ENCODE assay signal across 13 cellular contexts in genomic region chrX:85897376-85898110, GRCh38.
"Had no signal": no experiment of that assay in that cellular context is flagged by ENCODE, and none has a peak within 500 bp of the region (broad histone marks: within the 10 kb centered on the region; RNA-seq: fewer than 3 reads in every experiment).

No MANE protein-coding gene starts in this region.

- ATAC-seq: effector memory CD8-positive, alpha-beta T cell; left lobe of liver; WTC11 had no signal

- H3K4me3 ChIP-seq: sigmoid colon had no signal

- H3K27ac Mint-ChIP-seq: activated CD4-positive, alpha-beta T cell treated with anti-CD3 and anti-CD28 coated beads, Interleukin-2, amount 10 ng/mL, durations not matched to agents 24 days and 14 days; activated T-helper 1 cell treated with anti-CD3 and anti-CD28 coated beads, Interleukin-12 subunit alpha, Interleukin-12 subunit beta, Interleukin-2, Interleukin-4 antibody, amounts not matched to agents 30 ng/mL and 10 ng/mL and 1 ng/mL, durations not matched to agents 14 hours and 24 hours and 36 hours; brain; dendritic cell treated with granulocyte-macrophage colony-stimulating factor and Interleukin-4, amounts not matched to agents 40 ng/mL and 50 ng/mL, for 4 days; effector memory CD8-positive, alpha-beta T cell; type B pancreatic cell; WTC11 had no signal

- H3K27me3 ChIP-seq: sigmoid colon had no signal

- H3K9me3 Mint-ChIP-seq: activated T-helper 1 cell treated with anti-CD3 and anti-CD28 coated beads, Interleukin-12 subunit alpha, Interleukin-12 subunit beta, Interleukin-2, Interleukin-4 antibody, amounts not matched to agents 30 ng/mL and 10 ng/mL and 1 ng/mL, durations not matched to agents 14 hours and 24 hours and 36 hours; brain; dendritic cell treated with granulocyte-macrophage colony-stimulating factor and Interleukin-4, amounts not matched to agents 40 ng/mL and 50 ng/mL, for 4 days; effector memory CD8-positive, alpha-beta T cell; type B pancreatic cell; WTC11 had no signal

- H3K4me1 Mint-ChIP-seq: activated CD4-positive, alpha-beta T cell treated with anti-CD3 and anti-CD28 coated beads, Interleukin-2, amount 10 ng/mL, durations not matched to agents 24 days and 14 days; brain had no signal

- H3K4me3 Mint-ChIP-seq: activated CD4-positive, alpha-beta T cell treated with anti-CD3 and anti-CD28 coated beads, Interleukin-2, amount 10 ng/mL, durations not matched to agents 24 days and 14 days; activated T-helper 1 cell treated with anti-CD3 and anti-CD28 coated beads, Interleukin-12 subunit alpha, Interleukin-12 subunit beta, Interleukin-2, Interleukin-4 antibody, amounts not matched to agents 30 ng/mL and 10 ng/mL and 1 ng/mL, durations not matched to agents 14 hours and 24 hours and 36 hours; brain; dendritic cell treated with granulocyte-macrophage colony-stimulating factor and Interleukin-4, amounts not matched to agents 40 ng/mL and 50 ng/mL, for 4 days; effector memory CD8-positive, alpha-beta T cell; type B pancreatic cell; WTC11 had no signal

- H3K27me3 Mint-ChIP-seq: activated CD4-positive, alpha-beta T cell treated with anti-CD3 and anti-CD28 coated beads, Interleukin-2, amount 10 ng/mL, durations not matched to agents 24 days and 14 days; brain; dendritic cell treated with granulocyte-macrophage colony-stimulating factor and Interleukin-4, amounts not matched to agents 40 ng/mL and 50 ng/mL, for 4 days; effector memory CD8-positive, alpha-beta T cell; type B pancreatic cell had no signal

- DNase-seq: activated CD4-positive, alpha-beta T cell treated with anti-CD3 and anti-CD28 coated beads, Interleukin-2, amount 10 ng/mL, durations not matched to agents 24 days and 14 days; activated naive CD4-positive, alpha-beta T cell treated with Interleukin-2 at 50 U/mL for 16 hours; effector memory CD8-positive, alpha-beta T cell; sigmoid colon; stimulated activated CD4-positive, alpha-beta T cell treated with anti-CD3 and anti-CD28 coated beads, Interleukin-2, amount 100 ng/mL, for 24 hours; stimulated activated naive CD4-positive, alpha-beta T cell treated with Interleukin-2 at 50 U/mL for 16 hours; T1000 had no signal

- H3K9me3 ChIP-seq: sigmoid colon had no signal

- H3K4me1 ChIP-seq: sigmoid colon had no signal

- H3K27ac ChIP-seq: sigmoid colon had no signal
